Comparison of ENCODE assay signal across 2 cellular contexts in the genomic region with DNA sequence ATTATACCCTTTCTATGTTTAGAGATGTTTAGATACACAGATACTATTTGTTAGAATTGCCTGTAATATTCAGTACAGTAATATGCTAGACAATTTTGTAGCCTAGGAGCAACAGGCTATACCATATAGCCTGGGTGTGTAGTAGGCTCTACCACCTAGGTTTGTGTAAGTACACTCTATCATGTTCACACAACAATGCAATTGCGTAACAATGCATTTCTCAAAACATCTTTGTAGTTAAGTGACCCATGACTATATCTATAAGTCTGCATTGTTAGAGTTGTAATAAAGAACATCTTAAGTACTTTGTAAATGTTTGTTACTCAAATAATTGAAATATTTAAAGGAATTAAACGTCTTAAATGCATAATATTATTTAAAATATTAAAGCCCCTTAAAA.
A peak's percentile ranks its signal among the peaks of the same experiment; 100 is the strongest.
TF ChIP-seq lines count a peak whose summit lies in the region.

No MANE protein-coding gene starts in this region.

TF ChIP-seq in IMR-90, 13 proteins besides CTCF, POLR2A, EP300 and RAD21:
- TF ChIP-seq MAZ (IDR thresholded peaks at IDR 0.05; ENCODE audit: borderline replicate concordance, low read depth, low read length) (no peak), RCOR1 (IDR thresholded peaks at IDR 0.05; ENCODE audit: insufficient replicate concordance, low read length) (no peak), CEBPB (IDR thresholded peaks at IDR 0.05; ENCODE audit: low read depth, low read length) (peak; percentile 81), RFX5 (IDR thresholded peaks at IDR 0.05; ENCODE audit: low read depth, low read length) (no peak), MXI1 (IDR thresholded peaks at IDR 0.05; ENCODE audit: borderline replicate concordance, low read depth, low read length) (no peak), FOS (IDR thresholded peaks at IDR 0.05; ENCODE audit: low read depth, low read length) (no peak)
- TF ChIP-seq, protein P1, sequence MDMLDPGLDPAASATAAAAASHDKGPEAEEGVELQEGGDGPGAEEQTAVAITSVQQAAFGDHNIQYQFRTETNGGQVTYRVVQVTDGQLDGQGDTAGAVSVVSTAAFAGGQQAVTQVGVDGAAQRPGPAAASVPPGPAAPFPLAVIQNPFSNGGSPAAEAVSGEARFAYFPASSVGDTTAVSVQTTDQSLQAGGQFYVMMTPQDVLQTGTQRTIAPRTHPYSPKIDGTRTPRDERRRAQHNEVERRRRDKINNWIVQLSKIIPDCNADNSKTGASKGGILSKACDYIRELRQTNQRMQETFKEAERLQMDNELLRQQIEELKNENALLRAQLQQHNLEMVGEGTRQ (IDR thresholded peaks at IDR 0.05; ENCODE audit: low read depth, low read length): no peak
TF ChIP-seq in IMR-90: peak in this region for 1.

TF ChIP-seq in H1, 55 proteins besides CTCF, POLR2A, EP300 and RAD21:
- TF ChIP-seq CEBPB (IDR thresholded peaks at IDR 0.05; ENCODE audit: low read depth, low read length) (peak; percentile 61; the same call in 1 of the 2 replicates), KDM5A (IDR thresholded peaks at IDR 0.05; ENCODE audit: low read length) (no peak)
